Comparison of ENCODE assay signal across 33 cellular contexts in the genomic region with DNA sequence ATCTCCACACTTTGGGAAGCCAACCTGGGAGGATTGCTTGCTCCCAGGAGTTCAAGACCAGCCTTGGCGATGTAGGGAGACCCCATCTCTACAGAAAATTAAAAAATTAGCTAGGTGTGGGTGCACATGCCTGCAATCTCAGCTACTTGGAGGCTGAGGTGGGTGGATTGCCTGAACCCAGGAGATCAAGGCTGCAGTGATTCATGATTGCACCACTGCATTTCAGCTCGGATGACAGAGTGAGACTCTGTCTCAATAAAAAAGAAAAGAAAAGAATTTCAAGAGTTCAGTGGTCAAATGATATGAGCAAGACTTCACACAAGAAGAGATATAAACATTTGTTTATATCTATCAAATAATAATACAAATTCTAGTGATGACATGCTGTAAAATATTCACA. TPM values are rescaled to one million over a fixed set of nuclear protein-coding genes. Genes with fewer than 3 reads are reported as not detected.
DNase-seq lines count a peak whose midpoint lies in the region; ATAC-seq and TF ChIP-seq lines count a peak whose summit lies in the region.
"Had no signal": no experiment of that assay in that cellular context is flagged by ENCODE, and none has a peak within 500 bp of the region (broad histone marks: within the 10 kb centered on the region; RNA-seq: fewer than 3 reads in every experiment).

No MANE protein-coding gene starts in this region.

- H3K9me3 Mint-ChIP-seq in activated CD8-positive, alpha-beta T cell treated with anti-CD3 and anti-CD28 coated beads for 36 hours, result no peaks in the 10 kb centered on the region
- H3K9me3 Mint-ChIP-seq: activated naive CD8-positive, alpha-beta T cell treated with anti-CD3 and anti-CD28 coated beads, Interleukin-2, amount 10 ng/mL, durations not matched to agents 7 days and 5 days; CD4-positive, CD25-positive, alpha-beta regulatory T cell; dendritic cell treated with granulocyte-macrophage colony-stimulating factor and Interleukin-4, amounts not matched to agents 40 ng/mL and 50 ng/mL, for 4 days; memory B cell; stimulated activated naive CD8-positive, alpha-beta T cell treated with anti-CD3 and anti-CD28 coated beads, Interleukin-15, Interleukin-2, amounts not matched to agents 100 ng/mL and 50 ng/mL, for 24 hours had no signal

- no peak overlapping the region for H4K8ac ChIP-seq in mesendoderm (ENCODE audit: low read depth, low read length)

- no peaks in the 10 kb centered on the region for H3K36me3 Mint-ChIP-seq in activated CD8-positive, alpha-beta T cell treated with anti-CD3 and anti-CD28 coated beads for 36 hours (ENCODE audit: low read depth)
- H3K36me3 Mint-ChIP-seq: CD4-positive, CD25-positive, alpha-beta regulatory T cell; memory B cell had no signal

- H4K5ac ChIP-seq in mesendoderm (ENCODE audit: low read length), result no peak overlapping the region

- H2BK120ac ChIP-seq in mesendoderm (ENCODE audit: low read depth, low read length), result no peak overlapping the region

- DNase-seq in EL, result peak; percentile 23
- peak; percentile 61 for DNase-seq in LHCN-M2 (ENCODE audit: low read depth)
- DNase-seq in amniotic epithelial cell (ENCODE audit: low read depth), result peak; percentile 71
- DNase-seq in foreskin fibroblast, result peak; percentile 48 to 68
- DNase-seq in mesendoderm, result no peak
- no peak for DNase-seq in activated CD8-positive, alpha-beta T cell treated with anti-CD3 and anti-CD28 coated beads for 36 hours
- DNase-seq: activated CD4-positive, alpha-beta T cell treated with anti-CD3 and anti-CD28 coated beads for 4 hours; activated CD8-positive, alpha-beta memory T cell treated with anti-CD3 and anti-CD28 coated beads for 24 hours; activated effector memory CD4-positive, alpha-beta T cell treated with Interleukin-2 at 50 U/mL for 16 hours; activated naive CD8-positive, alpha-beta T cell treated with anti-CD3 and anti-CD28 coated beads, Interleukin-2, amount 10 ng/mL, durations not matched to agents 7 days and 5 days; activated T-cell treated with anti-CD3 and anti-CD28 coated beads for 4 hours; CD4-positive, CD25-positive, alpha-beta regulatory T cell; central memory CD4-positive, alpha-beta T cell; DND-41; esophagus squamous epithelium; MM.1S; NCI-H1436; NCI-H2107; posterior cingulate gyrus; SIG-M5; spleen; stimulated activated CD4-positive, alpha-beta T cell treated with anti-CD3 and anti-CD28 coated beads, Interleukin-2, amount 100 ng/mL, for 24 hours; SW 1271; T-helper 9 cell had no signal

- no peak overlapping the region for H3K23ac ChIP-seq in mesendoderm (ENCODE audit: low read length)

- no peaks in the 10 kb centered on the region for H3K27me3 Mint-ChIP-seq in activated CD8-positive, alpha-beta T cell treated with anti-CD3 and anti-CD28 coated beads for 36 hours
- H3K27me3 Mint-ChIP-seq: activated naive CD8-positive, alpha-beta T cell treated with anti-CD3 and anti-CD28 coated beads, Interleukin-2, amount 10 ng/mL, durations not matched to agents 7 days and 5 days; dendritic cell treated with granulocyte-macrophage colony-stimulating factor and Interleukin-4, amounts not matched to agents 40 ng/mL and 50 ng/mL, for 4 days; memory B cell; stimulated activated naive CD8-positive, alpha-beta T cell treated with anti-CD3 and anti-CD28 coated beads, Interleukin-15, Interleukin-2, amounts not matched to agents 100 ng/mL and 50 ng/mL, for 24 hours had no signal

- H3K27ac Mint-ChIP-seq in activated CD8-positive, alpha-beta T cell treated with anti-CD3 and anti-CD28 coated beads for 36 hours, result no peak overlapping the region
- H3K27ac Mint-ChIP-seq: CD4-positive, CD25-positive, alpha-beta regulatory T cell; dendritic cell treated with granulocyte-macrophage colony-stimulating factor and Interleukin-4, amounts not matched to agents 40 ng/mL and 50 ng/mL, for 4 days; memory B cell; stimulated activated naive CD8-positive, alpha-beta T cell treated with anti-CD3 and anti-CD28 coated beads, Interleukin-15, Interleukin-2, amounts not matched to agents 100 ng/mL and 50 ng/mL, for 24 hours had no signal

- H3K4me1 Mint-ChIP-seq in activated CD8-positive, alpha-beta T cell treated with anti-CD3 and anti-CD28 coated beads for 36 hours (ENCODE audit: low read depth), result peaks cover 3% of the 10 kb centered on the region
- H3K4me1 Mint-ChIP-seq: CD4-positive, CD25-positive, alpha-beta regulatory T cell; memory B cell had no signal

- H3K4me3 ChIP-seq in foreskin fibroblast (ENCODE audit: low read depth in 1 of 2, low read length in 2 of 2) (no peak overlapping the region), mesendoderm (ENCODE audit: low read length) (no peak overlapping the region)
- H3K4me3 ChIP-seq: esophagus squamous epithelium, right atrium auricular region, spleen, thoracic aorta had no signal

- intact Hi-C loops in activated CD8-positive, alpha-beta T cell treated with anti-CD3 and anti-CD28 coated beads for 36 hours (cut with micrococcal nuclease), result loop anchor here (10.0 kb wide), 1 partner anchor 205 kb away; no protein-coding TSS in a partner anchor

- no peaks in the 10 kb centered on the region for H3K79me2 ChIP-seq in mesendoderm (ENCODE audit: control insufficient read depth, insufficient read depth, low read length)

- no peak for TF ChIP-seq CTCF in foreskin fibroblast (IDR thresholded peaks at IDR 0.05; ENCODE audit: low read depth, low read length)
- TF ChIP-seq CTCF in activated CD8-positive, alpha-beta T cell treated with anti-CD3 and anti-CD28 coated beads for 36 hours (IDR thresholded peaks at IDR 0.05), result no peak

- H2AK5ac ChIP-seq in mesendoderm (ENCODE audit: low read length), result no peak overlapping the region

- no peak overlapping the region for H2BK15ac ChIP-seq in mesendoderm (replicated peaks; ENCODE audit: low read depth)

- H3K36me3 ChIP-seq in mesendoderm (ENCODE audit: control insufficient read depth, insufficient read depth, low read length), result no peaks in the 10 kb centered on the region
- H3K36me3 ChIP-seq: esophagus squamous epithelium, right atrium auricular region, spleen, thoracic aorta had no signal

- H3K4ac ChIP-seq in mesendoderm (ENCODE audit: low read depth, low read length), result no peak overlapping the region

- POLR2A ChIA-PET in activated CD8-positive, alpha-beta T cell treated with anti-CD3 and anti-CD28 coated beads for 36 hours (lab: Charles Lee), result no interaction called here

- ATAC-seq in GM18870 (IDR thresholded peaks at IDR 0.05; ENCODE audit: unreplicated experiment) (no peak), HG03378 (IDR thresholded peaks at IDR 0.05; ENCODE audit: unreplicated experiment) (no peak)
- ATAC-seq in activated CD8-positive, alpha-beta T cell treated with anti-CD3 and anti-CD28 coated beads for 36 hours, result no peak
- ATAC-seq: Panc1 had no signal

- H3K27ac ChIP-seq in mesendoderm (ENCODE audit: low read depth, low read length), result no peak overlapping the region
- H3K27ac ChIP-seq: esophagus squamous epithelium, right atrium auricular region, spleen, thoracic aorta, VCaP had no signal

- no peak overlapping the region for H2BK5ac ChIP-seq in mesendoderm (ENCODE audit: low read length)

- no peak overlapping the region for H3K56ac ChIP-seq in mesendoderm (ENCODE audit: low read length)

- no CpG with 5 or more reads among the region's 2 CpGs for WGBS in mesendoderm (ENCODE audit: extremely low coverage, insufficient coverage, low lambda C conversion rate)

- H3K79me1 ChIP-seq in mesendoderm (ENCODE audit: low read length), result no peaks in the 10 kb centered on the region

- H3K9ac ChIP-seq in mesendoderm (ENCODE audit: low read length), result no peak overlapping the region

- no peak overlapping the region for H3K4me2 ChIP-seq in mesendoderm (ENCODE audit: low read length)

- CTCF ChIA-PET in activated CD8-positive, alpha-beta T cell treated with anti-CD3 and anti-CD28 coated beads for 36 hours (lab: Charles Lee), result interaction anchor here (1.2 to 1.9 kb wide), 2 partner anchors 9 to 544 kb away, joined by 3 to 7 read pairs; no protein-coding TSS in a partner anchor

- no peak overlapping the region for H3K4me3 Mint-ChIP-seq in activated CD8-positive, alpha-beta T cell treated with anti-CD3 and anti-CD28 coated beads for 36 hours
- H3K4me3 Mint-ChIP-seq: activated naive CD8-positive, alpha-beta T cell treated with anti-CD3 and anti-CD28 coated beads, Interleukin-2, amount 10 ng/mL, durations not matched to agents 7 days and 5 days; CD4-positive, CD25-positive, alpha-beta regulatory T cell; dendritic cell treated with granulocyte-macrophage colony-stimulating factor and Interleukin-4, amounts not matched to agents 40 ng/mL and 50 ng/mL, for 4 days; memory B cell; stimulated activated naive CD8-positive, alpha-beta T cell treated with anti-CD3 and anti-CD28 coated beads, Interleukin-15, Interleukin-2, amounts not matched to agents 100 ng/mL and 50 ng/mL, for 24 hours had no signal

- peaks cover 4% of the 10 kb centered on the region for H3K4me1 ChIP-seq in mesendoderm (ENCODE audit: control insufficient read depth, low read depth, low read length)
- H3K4me1 ChIP-seq: right atrium auricular region had no signal

- H3K18ac ChIP-seq in mesendoderm (ENCODE audit: low read length), result no peak overlapping the region

- H3K27me3 ChIP-seq in mesendoderm (ENCODE audit: insufficient read depth, low read length, poor library complexity), result no peaks in the 10 kb centered on the region
- H3K27me3 ChIP-seq: right atrium auricular region had no signal

RNA-seq across cellular contexts. Expression of a gene that starts 23.0 kb away (rescaled TPM):
- total RNA-seq in LHCN-M2 (2014; rRNA removed), result 60.0 and 67.5 TPM in 2 replicates
- 11.7 TPM for polyA plus RNA-seq in LHCN-M2 (2012)
- 48.3 TPM for polyA plus RNA-seq in mesendoderm (2013, experiment 1 of 2)
- 51.0 TPM for polyA plus RNA-seq in mesendoderm (2013, experiment 2 of 2)
- 10 to 100 TPM; 70.2 to 73.9 TPM for total RNA-seq in activated CD8-positive, alpha-beta T cell treated with anti-CD3 and anti-CD28 coated beads for 36 hours

Comparison
In these comparisons a context has a peak if more than half of its experiments do, and no peak if none do; other contexts are left out.
1. DNase-seq: peak in EL (single experiment), LHCN-M2 (single experiment), amniotic epithelial cell (single experiment) and foreskin fibroblast (2 of 2); none in mesendoderm (single experiment) and activated CD8-positive, alpha-beta T cell treated with anti-CD3 and anti-CD28 coated beads for 36 hours (single experiment).